Comparison of ENCODE assay signal across 22 cellular contexts in the genomic region with DNA sequence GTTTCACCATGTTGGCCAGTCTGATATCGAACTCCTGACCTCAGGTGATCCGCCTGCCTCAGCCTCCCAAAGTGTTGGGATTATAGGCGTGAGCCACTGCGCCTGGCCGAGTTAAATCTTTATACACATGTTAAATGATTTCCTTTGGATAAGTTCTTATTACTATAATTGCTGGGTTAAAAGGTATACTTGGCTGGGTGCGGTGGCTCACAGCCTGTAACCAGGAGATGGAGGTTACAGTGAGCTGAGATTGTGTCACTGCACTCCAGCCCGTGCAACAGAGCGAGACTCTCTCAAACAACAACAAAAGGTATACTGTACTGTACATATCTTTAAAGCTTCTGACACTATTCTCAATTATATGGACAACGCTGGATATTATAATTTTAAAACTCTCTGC. TPM values are rescaled to one million over a fixed set of nuclear protein-coding genes. Genes with fewer than 3 reads are reported as not detected.
A peak's percentile ranks its signal among the peaks of the same experiment; 100 is the strongest.
DNase-seq lines count a peak whose midpoint lies in the region; ATAC-seq and TF ChIP-seq lines count a peak whose summit lies in the region.
"Had no signal": no experiment of that assay in that cellular context is flagged by ENCODE, and none has a peak within 500 bp of the region (broad histone marks: within the 10 kb centered on the region; RNA-seq: fewer than 3 reads in every experiment).

No MANE protein-coding gene starts in this region.

- peaks cover 5% of the 10 kb centered on the region in 2 donors for H3K27me3 Mint-ChIP-seq in stimulated activated naive B cell treated with anti-CD40 and anti-IgM and Interleukin-4, amounts not matched to agents 10 μg/mL and 1 μg/mL and 100 μg/mL, for 72 hours
- H3K27me3 Mint-ChIP-seq in CD4-positive, alpha-beta T cell = peaks cover 20% of the 10 kb centered on the region
- H3K27me3 Mint-ChIP-seq: stimulated activated naive CD8-positive, alpha-beta T cell treated with anti-CD3 and anti-CD28 coated beads, Interleukin-15, amount 100 ng/mL, for 72 hours had no signal

- no peaks in the 10 kb centered on the region for H3K9me3 ChIP-seq in heart left ventricle
- H3K9me3 ChIP-seq in right cardiac atrium (ENCODE audit: control insufficient read depth, low read length) = no peaks in the 10 kb centered on the region
- H3K9me3 ChIP-seq in RWPE2 (ENCODE audit: severe bottlenecking) = no peaks in the 10 kb centered on the region
- no peaks in the 10 kb centered on the region for H3K9me3 ChIP-seq in CD4-positive, alpha-beta T cell (ENCODE audit: control insufficient read depth, low read length)
- H3K9me3 ChIP-seq: lower lobe of right lung, pancreas, thyroid gland had no signal

- no peaks in the 10 kb centered on the region for H3K36me3 Mint-ChIP-seq in stimulated activated naive B cell treated with anti-CD40 and anti-IgM and Interleukin-4, amounts not matched to agents 10 μg/mL and 1 μg/mL and 100 μg/mL, for 72 hours
- no peaks in the 10 kb centered on the region for H3K36me3 Mint-ChIP-seq in CD4-positive, alpha-beta T cell (ENCODE audit: low read depth)
- H3K36me3 Mint-ChIP-seq: activated naive CD8-positive, alpha-beta T cell treated with anti-CD3 and anti-CD28 coated beads for 36 hours; CD4-positive, CD25-positive, alpha-beta regulatory T cell had no signal

- ATAC-seq in heart left ventricle (no peak), right cardiac atrium (no peak), RWPE2 (ENCODE audit: low read depth) (no peak)
- no peak for ATAC-seq in stimulated activated naive B cell treated with anti-CD40 and anti-IgM and Interleukin-4, amounts not matched to agents 10 μg/mL and 1 μg/mL and 100 μg/mL, for 72 hours (replicated peaks)
- ATAC-seq in CD4-positive, alpha-beta T cell (ENCODE audit: poor library complexity) = no peak
- ATAC-seq: stimulated activated naive CD8-positive, alpha-beta T cell treated with anti-CD3 and anti-CD28 coated beads, Interleukin-15, amount 100 ng/mL, for 72 hours had no signal

- H3K27me3 ChIP-seq in heart left ventricle (peaks cover 0 to 2% (median 0%) of the 10 kb centered on the region in 9 donors), right cardiac atrium (ENCODE audit: control insufficient read depth, insufficient read depth) (no peaks in the 10 kb centered on the region), RWPE2 (ENCODE audit: insufficient read depth, poor library complexity, severe bottlenecking) (no peaks in the 10 kb centered on the region)
- H3K27me3 ChIP-seq in CD4-positive, alpha-beta T cell (ENCODE audit: control insufficient read depth, insufficient read depth, low read length) = peaks cover 4% of the 10 kb centered on the region
- H3K27me3 ChIP-seq: pancreas, thyroid gland had no signal

- intact Hi-C loops in heart left ventricle (cut with DNase I) (loop anchor here (1.0 to 10.0 kb wide), 10 partner anchors 50 to 240 kb away; partner anchors contain the start of genes MPLKIP (in 4 of the 10), SUGCT (in 3 of the 10) and CDK13 (in 2 of the 10)), right cardiac atrium (cut with DNase I) (loop anchor here in 2 of 4 donors (2.0 to 5.0 kb wide), 2 partner anchors 155 to 156 kb away; no protein-coding TSS in a partner anchor)
- intact Hi-C loops in CD4-positive, alpha-beta T cell (cut with DNase I, micrococcal nuclease) = loop anchor here (1.0 to 5.0 kb wide), 7 partner anchors 52 to 320 kb away; partner anchors contain the start of genes CDK13 (in 1 of the 2) and MPLKIP (in 1 of the 2)

- H3K4me3 Mint-ChIP-seq in stimulated activated naive B cell treated with anti-CD40 and anti-IgM and Interleukin-4, amounts not matched to agents 10 μg/mL and 1 μg/mL and 100 μg/mL, for 72 hours = peak overlapping the region; percentile 56 to 63
- H3K4me3 Mint-ChIP-seq in CD4-positive, alpha-beta T cell = no peak overlapping the region
- H3K4me3 Mint-ChIP-seq: activated naive CD8-positive, alpha-beta T cell treated with anti-CD3 and anti-CD28 coated beads for 36 hours; CD4-positive, CD25-positive, alpha-beta regulatory T cell; T-helper 2 cell treated with Interferon-gamma antibody and Interleukin-4, amounts not matched to agents 5 μg/mL and 100 μg/mL, for 36 hours had no signal

- H3K4me1 Mint-ChIP-seq in stimulated activated naive B cell treated with anti-CD40 and anti-IgM and Interleukin-4, amounts not matched to agents 10 μg/mL and 1 μg/mL and 100 μg/mL, for 72 hours = peaks cover 0 to 2% of the 10 kb centered on the region in 2 donors
- H3K4me1 Mint-ChIP-seq in CD4-positive, alpha-beta T cell (ENCODE audit: low read depth) = no peaks in the 10 kb centered on the region
- H3K4me1 Mint-ChIP-seq: activated naive CD8-positive, alpha-beta T cell treated with anti-CD3 and anti-CD28 coated beads for 36 hours; CD4-positive, CD25-positive, alpha-beta regulatory T cell; nephron; stimulated activated naive CD8-positive, alpha-beta T cell treated with anti-CD3 and anti-CD28 coated beads, Interleukin-15, amount 100 ng/mL, for 72 hours had no signal

- H3K36me3 ChIP-seq in heart left ventricle = no peaks in the 10 kb centered on the region
- no peaks in the 10 kb centered on the region for H3K36me3 ChIP-seq in RWPE2 (ENCODE audit: low read depth)
- H3K36me3 ChIP-seq: lower lobe of right lung, pancreas, thyroid gland had no signal

- POLR2A ChIA-PET in CD4-positive, alpha-beta T cell (lab: Charles Lee) = interaction anchor here (0.9 to 1.9 kb wide), 4 partner anchors 52 to 316 kb away, joined by 3 to 29 read pairs (median 8); partner anchors contain the start of gene CDK13

- 70 to 86% (median 78%) methylated on average over 9 of the region's 9 CpGs for WGBS in heart left ventricle, 4 donors
- 87% methylated on average over 9 of the region's 9 CpGs for WGBS in right cardiac atrium

- peak overlapping the region in 9 of 12 donors; percentile 8 to 41 (median 26) for H3K4me3 ChIP-seq in heart left ventricle
- no peak overlapping the region for H3K4me3 ChIP-seq in right cardiac atrium (ENCODE audit: low read length)
- H3K4me3 ChIP-seq in RWPE2 (ENCODE audit: severe bottlenecking) = no peak overlapping the region
- H3K4me3 ChIP-seq: lower lobe of right lung, pancreas, thyroid gland had no signal

- H3K27ac Mint-ChIP-seq in stimulated activated naive B cell treated with anti-CD40 and anti-IgM and Interleukin-4, amounts not matched to agents 10 μg/mL and 1 μg/mL and 100 μg/mL, for 72 hours = no peak overlapping the region
- H3K27ac Mint-ChIP-seq in CD4-positive, alpha-beta T cell = no peak overlapping the region
- H3K27ac Mint-ChIP-seq: activated naive CD8-positive, alpha-beta T cell treated with anti-CD3 and anti-CD28 coated beads for 36 hours; CD4-positive, CD25-positive, alpha-beta regulatory T cell; nephron; stimulated activated naive CD8-positive, alpha-beta T cell treated with anti-CD3 and anti-CD28 coated beads, Interleukin-15, amount 100 ng/mL, for 72 hours; T-helper 2 cell treated with Interferon-gamma antibody and Interleukin-4, amounts not matched to agents 5 μg/mL and 100 μg/mL, for 36 hours had no signal

- DNase-seq in heart left ventricle = no peak
- DNase-seq in right cardiac atrium = no peak
- no peak for DNase-seq in RWPE2 (ENCODE audit: low spot score)
- peak; percentile 13 for DNase-seq in left kidney (ENCODE audit: low read depth, low spot score)
- no peak for DNase-seq in stimulated activated naive B cell treated with anti-CD40 and anti-IgM and Interleukin-4, amounts not matched to agents 10 μg/mL and 1 μg/mL and 100 μg/mL, for 72 hours
- DNase-seq in DMS53 (lab: John Stamatoyannopoulos, UW) = no peak
- no peak for DNase-seq in CD4-positive, alpha-beta T cell
- DNase-seq in COLO829 (ENCODE audit: low spot score) = no peak
- DNase-seq: activated CD4-positive, alpha-beta T cell treated with anti-CD3 and anti-CD28 coated beads for 48 hours; activated gamma-delta T cell; activated naive CD8-positive, alpha-beta T cell treated with anti-CD3 and anti-CD28 coated beads for 36 hours; GOT3; lower lobe of right lung; NCI-H446 treated with DMSO at 0.1 percent for 48 hours; stimulated activated CD4-positive, alpha-beta T cell treated with anti-CD3 and anti-CD28 coated beads, Interleukin-1b, Interleukin-23, amount 100 ng/mL, for 48 hours; stimulated activated naive CD8-positive, alpha-beta T cell treated with anti-CD3 and anti-CD28 coated beads, Interleukin-15, amount 100 ng/mL, for 72 hours had no signal

- no peak overlapping the region for H3K27ac ChIP-seq in heart left ventricle
- H3K27ac ChIP-seq in right cardiac atrium (ENCODE audit: low read length) = no peak overlapping the region
- H3K27ac ChIP-seq in RWPE2 (ENCODE audit: poor library complexity, severe bottlenecking) = no peak overlapping the region
- H3K27ac ChIP-seq in CD4-positive, alpha-beta T cell (ENCODE audit: low read depth, low read length) = no peak overlapping the region
- H3K27ac ChIP-seq: lower lobe of right lung, pancreas, RWPE1, thyroid gland had no signal

- H3K9me3 Mint-ChIP-seq in stimulated activated naive B cell treated with anti-CD40 and anti-IgM and Interleukin-4, amounts not matched to agents 10 μg/mL and 1 μg/mL and 100 μg/mL, for 72 hours = no peaks in the 10 kb centered on the region
- H3K9me3 Mint-ChIP-seq in CD4-positive, alpha-beta T cell = no peaks in the 10 kb centered on the region
- H3K9me3 Mint-ChIP-seq: activated naive CD8-positive, alpha-beta T cell treated with anti-CD3 and anti-CD28 coated beads for 36 hours; CD4-positive, CD25-positive, alpha-beta regulatory T cell; nephron; stimulated activated naive CD8-positive, alpha-beta T cell treated with anti-CD3 and anti-CD28 coated beads, Interleukin-15, amount 100 ng/mL, for 72 hours; T-helper 2 cell treated with Interferon-gamma antibody and Interleukin-4, amounts not matched to agents 5 μg/mL and 100 μg/mL, for 36 hours had no signal

- CTCF ChIA-PET in CD4-positive, alpha-beta T cell (lab: Charles Lee) = interaction anchor here (1.0 to 6.3 kb wide), 6 partner anchors 30 to 316 kb away, joined by 3 to 57 read pairs (median 4); no protein-coding TSS in a partner anchor

- TF ChIP-seq CTCF in heart left ventricle (IDR thresholded peaks at IDR 0.05) (no peak), RWPE2 (IDR thresholded peaks at IDR 0.05; ENCODE audit: poor library complexity, severe bottlenecking) (peak; percentile 0)
- TF ChIP-seq CTCF in CD4-positive, alpha-beta T cell (IDR thresholded peaks at IDR 0.05) = no peak

- H3K4me1 ChIP-seq in heart left ventricle (peaks cover 0 to 12% (median 0%) of the 10 kb centered on the region in 12 donors), right cardiac atrium (ENCODE audit: control insufficient read depth, insufficient read depth, low read length) (no peaks in the 10 kb centered on the region), RWPE2 (ENCODE audit: insufficient read depth, poor library complexity, severe bottlenecking) (no peaks in the 10 kb centered on the region)
- H3K4me1 ChIP-seq: lower lobe of right lung, pancreas, thyroid gland had no signal

- TF ChIP-seq POLR2A in heart left ventricle (IDR thresholded peaks at IDR 0.05) = no peak

RNA-seq across cellular contexts. Expression of gene CDK13, which starts 53.2 kb away (rescaled TPM):
- 10 to 100 TPM; 18.7 to 32.2 (median 24.9) TPM for total RNA-seq in heart left ventricle
- polyA plus RNA-seq in heart left ventricle = 10 to 100 TPM; 12.4 to 15.7 TPM
- total RNA-seq in right cardiac atrium = 10 to 100 TPM; 28.5 to 32.1 (median 30.1) TPM
- 15.7 TPM for polyA plus RNA-seq in right cardiac atrium
- 100 to 1,000 TPM; 135 to 138 TPM for total RNA-seq in CD4-positive, alpha-beta T cell

Comparison
In these comparisons a context has a peak if more than half of its experiments do, and no peak if none do; other contexts are left out.
1. H3K4me3 ChIP-seq: peak in heart left ventricle (9 of 12); none in right cardiac atrium (single experiment) and RWPE2 (single experiment).
2. RNA of gene CDK13, which starts 53.2 kb away (total RNA-seq): 135 to 138 TPM in CD4-positive, alpha-beta T cell; 28.5 to 32.1 TPM in right cardiac atrium and 18.7 to 32.2 TPM in heart left ventricle; every median in the first group is over 4 times any median in the second.